27 cellular contexts compared by ENCODE assay signal in genomic region chr13:99326012-99326411, GRCh38. TPM values are rescaled to one million over a fixed set of nuclear protein-coding genes. Genes with fewer than 3 reads are reported as not detected.
DNase-seq lines count a peak whose midpoint lies in the region; ATAC-seq and TF ChIP-seq lines count a peak whose summit lies in the region.
"Had no signal": no experiment of that assay in that cellular context is flagged by ENCODE, and none has a peak within 500 bp of the region (broad histone marks: within the 10 kb centered on the region; RNA-seq: fewer than 3 reads in every experiment).

No MANE protein-coding gene starts in this region.

- peaks cover 18 to 46% (median 20%) of the 10 kb centered on the region in 3 donors for H3K36me3 Mint-ChIP-seq in CD8-positive, alpha-beta memory T cell
- peaks cover 58% of the 10 kb centered on the region for H3K36me3 Mint-ChIP-seq in activated T-helper 2 cell treated with anti-CD3 and anti-CD28 coated beads, Interferon-gamma antibody, Interleukin-2, Interleukin-4, amounts not matched to agents 10 μg/mL and 5 μg/mL and 100 μg/mL, durations not matched to agents 14 hours and 24 hours and 36 hours (ENCODE audit: low read depth)

- no peak overlapping the region for H2BK15ac ChIP-seq in mesendoderm (replicated peaks; ENCODE audit: low read depth)

- DNase-seq in CD8-positive, alpha-beta memory T cell, result no peak
- DNase-seq in activated T-helper 2 cell treated with anti-CD3 and anti-CD28 coated beads, Interferon-gamma antibody, Interleukin-2, Interleukin-4, amounts not matched to agents 10 μg/mL and 5 μg/mL and 100 μg/mL, durations not matched to agents 14 hours and 24 hours and 36 hours (ENCODE audit: low spot score), result no peak
- DNase-seq in uterus, result no peak
- no peak for DNase-seq in mesendoderm
- DNase-seq in spleen, result no peak
- DNase-seq: activated CD4-positive, alpha-beta T cell treated with anti-CD3 and anti-CD28 coated beads, Interleukin-2, amount 50 U/mL, for 48 hours; amygdala; Calu3; dorsolateral prefrontal cortex; foreskin keratinocyte; hypothalamus; mammary epithelial cell; NCI-H1092; NCI-H2029 treated with DMSO at 0.1 percent for 48 hours; NCI-H446 treated with DMSO at 0.1 percent for 48 hours; NK-92 treated with Interleukin-12 subunit alpha and Interleukin-12 subunit beta, amount 100 ng/mL, for 24 hours; stimulated activated CD4-positive, alpha-beta T cell treated with anti-CD3 and anti-CD28 coated beads, Interleukin-1b, Interleukin-23, amount 100 ng/mL, for 48 hours; stimulated activated naive CD8-positive, alpha-beta T cell treated with anti-CD3 and anti-CD28 coated beads, Interleukin-15, Interleukin-2, amounts not matched to agents 100 U/mL and 50 U/mL, for 24 hours; transverse colon had no signal

- TF ChIP-seq POLR2A in uterus (IDR thresholded peaks at IDR 0.05), result no peak
- no peak for TF ChIP-seq POLR2A in spleen (IDR thresholded peaks at IDR 0.05)

- peak overlapping the region in 2 of 11 experiments; percentile 32 to 39; a peak in 1 of 22 replicates for H3K27ac ChIP-seq in BLaER1 treated with 17β-estradiol and CSF1 and Interleukin-3, amounts not matched to agents 10 nM and 100 nM
- H3K27ac ChIP-seq in CD8-positive, alpha-beta memory T cell (ENCODE audit: low read depth, low read length), result no peak overlapping the region
- H3K27ac ChIP-seq in KMS-11 (no peak overlapping the region), uterus (no peak overlapping the region), mesendoderm (ENCODE audit: low read depth, low read length) (no peak overlapping the region), spleen (no peak overlapping the region)
- H3K27ac ChIP-seq: cardiac muscle cell, dorsolateral prefrontal cortex, epithelial cell of prostate, foreskin keratinocyte, RWPE1, transverse colon had no signal

- no peaks in the 10 kb centered on the region for H3K79me1 ChIP-seq in mesendoderm (ENCODE audit: low read length)

- ATAC-seq in GM21423 (IDR thresholded peaks at IDR 0.05; ENCODE audit: unreplicated experiment), result no peak
- ATAC-seq: SK-N-SH treated with all-trans-retinoic acid at 6 μM for 48 hours had no signal

- H4K20me1 ChIP-seq in BLaER1 treated with 17β-estradiol and CSF1 and Interleukin-3, amounts not matched to agents 10 nM and 100 nM, result no peaks in the 10 kb centered on the region; a peak in 1 of 22 replicates
- no peaks in the 10 kb centered on the region for H4K20me1 ChIP-seq in KMS-11 (ENCODE audit: insufficient read depth)

- no peak for TF ChIP-seq CTCF in KMS-11 (conservative IDR thresholded peaks at IDR 0.05; ENCODE audit: low read depth, low read length)
- no peak for TF ChIP-seq CTCF in uterus (IDR thresholded peaks at IDR 0.05)
- TF ChIP-seq CTCF in spleen (IDR thresholded peaks at IDR 0.05 in 8 of 11, conservative IDR thresholded peaks at IDR 0.05 in 3 of 11), result no peak

- no peak overlapping the region for H2BK5ac ChIP-seq in mesendoderm (ENCODE audit: low read length)

- H4K8ac ChIP-seq in mesendoderm (ENCODE audit: low read depth, low read length), result no peak overlapping the region

- H3K9ac ChIP-seq in BLaER1 treated with 17β-estradiol and CSF1 and Interleukin-3, amounts not matched to agents 10 nM and 100 nM, result no peak overlapping the region
- H3K9ac ChIP-seq in KMS-11, result no peak overlapping the region
- H3K9ac ChIP-seq in mesendoderm (ENCODE audit: low read length), result no peak overlapping the region

- H3K4me1 Mint-ChIP-seq in CD8-positive, alpha-beta memory T cell, result peaks cover 67 to 88% (median 84%) of the 10 kb centered on the region in 3 donors
- peaks cover 54% of the 10 kb centered on the region for H3K4me1 Mint-ChIP-seq in activated T-helper 2 cell treated with anti-CD3 and anti-CD28 coated beads, Interferon-gamma antibody, Interleukin-2, Interleukin-4, amounts not matched to agents 10 μg/mL and 5 μg/mL and 100 μg/mL, durations not matched to agents 14 hours and 24 hours and 36 hours (ENCODE audit: low read depth)

- H3K4me3 ChIP-seq in BLaER1 treated with 17β-estradiol and CSF1 and Interleukin-3, amounts not matched to agents 10 nM and 100 nM, result no peak overlapping the region
- no peak overlapping the region for H3K4me3 ChIP-seq in CD8-positive, alpha-beta memory T cell (ENCODE audit: low read length)
- H3K4me3 ChIP-seq in KMS-11 (IDR thresholded peaks at IDR 0.05; ENCODE audit: insufficient read depth, low read depth, low read length) (no peak overlapping the region), uterus (no peak overlapping the region), mesendoderm (ENCODE audit: low read length) (no peak overlapping the region), spleen (no peak overlapping the region)
- H3K4me3 ChIP-seq: cardiac muscle cell, dorsolateral prefrontal cortex, transverse colon had no signal

- H3K18ac ChIP-seq in mesendoderm (ENCODE audit: low read length), result no peak overlapping the region

- CTCF ChIA-PET in CD8-positive, alpha-beta memory T cell (lab: Charles Lee), result interaction anchor here (0.9 to 2.3 kb wide), 2 partner anchors 10 to 44 kb away, joined by 3 to 7 read pairs; no protein-coding TSS in a partner anchor

- H2BK120ac ChIP-seq in mesendoderm (ENCODE audit: low read depth, low read length), result no peak overlapping the region

- no peaks in the 10 kb centered on the region for H3K9me3 Mint-ChIP-seq in CD8-positive, alpha-beta memory T cell
- peaks cover 5% of the 10 kb centered on the region for H3K9me3 Mint-ChIP-seq in activated T-helper 2 cell treated with anti-CD3 and anti-CD28 coated beads, Interferon-gamma antibody, Interleukin-2, Interleukin-4, amounts not matched to agents 10 μg/mL and 5 μg/mL and 100 μg/mL, durations not matched to agents 14 hours and 24 hours and 36 hours
- H3K9me3 Mint-ChIP-seq: nephron had no signal

- peaks cover 36 to 85% (median 77%) of the 10 kb centered on the region in 11 experiments for H3K36me3 ChIP-seq in BLaER1 treated with 17β-estradiol and CSF1 and Interleukin-3, amounts not matched to agents 10 nM and 100 nM
- H3K36me3 ChIP-seq in CD8-positive, alpha-beta memory T cell (ENCODE audit: insufficient read depth, low read length), result peaks cover 4% of the 10 kb centered on the region
- H3K36me3 ChIP-seq in KMS-11 (ENCODE audit: insufficient read depth) (no peaks in the 10 kb centered on the region), uterus (no peaks in the 10 kb centered on the region), mesendoderm (ENCODE audit: control insufficient read depth, insufficient read depth, low read length) (no peaks in the 10 kb centered on the region), spleen (peaks cover 0 to 47% (median 7%) of the 10 kb centered on the region in 6 donors)
- H3K36me3 ChIP-seq: cardiac muscle cell had no signal

- H3K27me3 Mint-ChIP-seq in CD8-positive, alpha-beta memory T cell, result no peaks in the 10 kb centered on the region
- H3K27me3 Mint-ChIP-seq in activated T-helper 2 cell treated with anti-CD3 and anti-CD28 coated beads, Interferon-gamma antibody, Interleukin-2, Interleukin-4, amounts not matched to agents 10 μg/mL and 5 μg/mL and 100 μg/mL, durations not matched to agents 14 hours and 24 hours and 36 hours (ENCODE audit: low read depth), result no peaks in the 10 kb centered on the region

- H3K4me1 ChIP-seq in BLaER1 treated with 17β-estradiol and CSF1 and Interleukin-3, amounts not matched to agents 10 nM and 100 nM, result peaks cover 11 to 58% (median 51%) of the 10 kb centered on the region in 10 experiments; a peak in 19 of 20 replicates
- H3K4me1 ChIP-seq in CD8-positive, alpha-beta memory T cell (ENCODE audit: insufficient read depth, low read length), result peaks cover 59% of the 10 kb centered on the region
- peaks cover 33% of the 10 kb centered on the region for H3K4me1 ChIP-seq in KMS-11 (ENCODE audit: low read depth, poor library complexity, severe bottlenecking)
- H3K4me1 ChIP-seq in uterus, result no peaks in the 10 kb centered on the region
- H3K4me1 ChIP-seq in mesendoderm (ENCODE audit: control insufficient read depth, low read depth, low read length), result no peaks in the 10 kb centered on the region
- peaks cover 10 to 66% (median 43%) of the 10 kb centered on the region in 6 donors for H3K4me1 ChIP-seq in spleen

- POLR2A ChIA-PET in CD8-positive, alpha-beta memory T cell (lab: Charles Lee), result interaction anchor here (1.2 kb wide), 1 partner anchor 26 kb away, joined by 4 read pairs; no protein-coding TSS in a partner anchor

- intact Hi-C loops in activated T-helper 2 cell treated with anti-CD3 and anti-CD28 coated beads, Interferon-gamma antibody, Interleukin-2, Interleukin-4, amounts not matched to agents 10 μg/mL and 5 μg/mL and 100 μg/mL, durations not matched to agents 14 hours and 24 hours and 36 hours (cut with micrococcal nuclease), result no loop called here
- intact Hi-C loops in uterus (cut with DNase I; ENCODE audit: low total_unique reads), result no loop called here
- intact Hi-C loops in spleen (cut with DNase I; ENCODE audit: low total_unique reads), result no loop called here

- H3K4me2 ChIP-seq in BLaER1 treated with 17β-estradiol and CSF1 and Interleukin-3, amounts not matched to agents 10 nM and 100 nM, result peak overlapping the region in 7 of 11 experiments; percentile 13 to 93 (median 76); a peak in 12 of 22 replicates
- peak overlapping the region; percentile 45; the same call in 1 of the 2 replicates for H3K4me2 ChIP-seq in KMS-11
- H3K4me2 ChIP-seq in mesendoderm (ENCODE audit: low read length), result no peak overlapping the region

- H3K56ac ChIP-seq in mesendoderm (ENCODE audit: low read length), result no peak overlapping the region

- H3K4me3 Mint-ChIP-seq in CD8-positive, alpha-beta memory T cell, result peak overlapping the region in 4 of 7 donors; percentile 19 to 41 (median 34)
- H3K4me3 Mint-ChIP-seq in activated T-helper 2 cell treated with anti-CD3 and anti-CD28 coated beads, Interferon-gamma antibody, Interleukin-2, Interleukin-4, amounts not matched to agents 10 μg/mL and 5 μg/mL and 100 μg/mL, durations not matched to agents 14 hours and 24 hours and 36 hours (ENCODE audit: low read depth), result no peak overlapping the region
- H3K4me3 Mint-ChIP-seq: nephron had no signal

- no peak overlapping the region for H2AK5ac ChIP-seq in mesendoderm (ENCODE audit: low read length)

- H3K9me3 ChIP-seq in BLaER1 treated with 17β-estradiol and CSF1 and Interleukin-3, amounts not matched to agents 10 nM and 100 nM (replicated peaks in 1 of 11), result peaks cover 0 to 5% (median 0%) of the 10 kb centered on the region in 11 experiments; a peak in 2 of 22 replicates
- no peaks in the 10 kb centered on the region for H3K9me3 ChIP-seq in CD8-positive, alpha-beta memory T cell (ENCODE audit: low read length)
- H3K9me3 ChIP-seq in uterus, result no peaks in the 10 kb centered on the region
- H3K9me3 ChIP-seq in spleen, result no peaks in the 10 kb centered on the region
- H3K9me3 ChIP-seq: transverse colon had no signal

- H3K4ac ChIP-seq in mesendoderm (ENCODE audit: low read depth, low read length), result no peak overlapping the region

- H3K79me2 ChIP-seq in KMS-11 (ENCODE audit: insufficient read depth, low read depth) (no peaks in the 10 kb centered on the region), mesendoderm (ENCODE audit: control insufficient read depth, insufficient read depth, low read length) (no peaks in the 10 kb centered on the region)

- H4K5ac ChIP-seq in mesendoderm (ENCODE audit: low read length), result no peak overlapping the region

- no peaks in the 10 kb centered on the region for H3K27me3 ChIP-seq in BLaER1 treated with 17β-estradiol and CSF1 and Interleukin-3, amounts not matched to agents 10 nM and 100 nM
- H3K27me3 ChIP-seq in CD8-positive, alpha-beta memory T cell (ENCODE audit: insufficient read depth, low read length, poor library complexity, severe bottlenecking), result no peaks in the 10 kb centered on the region
- H3K27me3 ChIP-seq in KMS-11 (ENCODE audit: insufficient read depth, low read depth) (no peaks in the 10 kb centered on the region), uterus (no peaks in the 10 kb centered on the region), mesendoderm (ENCODE audit: insufficient read depth, low read length, poor library complexity) (no peaks in the 10 kb centered on the region), spleen (replicated peaks in 1 of 7) (no peaks in the 10 kb centered on the region)
- H3K27me3 ChIP-seq: cardiac muscle cell, dorsolateral prefrontal cortex, foreskin keratinocyte, transverse colon had no signal

- H3K27ac Mint-ChIP-seq in CD8-positive, alpha-beta memory T cell, result peak overlapping the region in 7 of 8 donors; percentile 52 to 98 (median 73)
- H3K27ac Mint-ChIP-seq in activated T-helper 2 cell treated with anti-CD3 and anti-CD28 coated beads, Interferon-gamma antibody, Interleukin-2, Interleukin-4, amounts not matched to agents 10 μg/mL and 5 μg/mL and 100 μg/mL, durations not matched to agents 14 hours and 24 hours and 36 hours, result peak overlapping the region; percentile 56
- H3K27ac Mint-ChIP-seq: nephron had no signal

- H2AFZ ChIP-seq in KMS-11 (ENCODE audit: low read depth), result no peak overlapping the region

- H3K23ac ChIP-seq in mesendoderm (ENCODE audit: low read length), result no peak overlapping the region

RNA-seq across cellular contexts. Expression of gene GPR183, which starts 18.8 kb away (rescaled TPM):
- total RNA-seq in CD8-positive, alpha-beta memory T cell, result 10 to 100 TPM; 61.5 to 62.8 TPM
- polyA plus RNA-seq in CD8-positive, alpha-beta memory T cell, result 232 TPM
- total RNA-seq in activated T-helper 2 cell treated with anti-CD3 and anti-CD28 coated beads, Interferon-gamma antibody, Interleukin-2, Interleukin-4, amounts not matched to agents 10 μg/mL and 5 μg/mL and 100 μg/mL, durations not matched to agents 14 hours and 24 hours and 36 hours, result 143 and 147 TPM in 2 replicates
- total RNA-seq in uterus, result 10 to 100 TPM in 1 of 4 donors, 1 to 10 TPM in 3; 2.0 to 10.8 (median 3.8) TPM
- 0.01 TPM for polyA plus RNA-seq in mesendoderm (2013, experiment 1 of 2)
- polyA plus RNA-seq in mesendoderm (2013, experiment 2 of 2), result 0.01 TPM
- total RNA-seq in spleen, result 10 to 100 TPM; 29.1 to 83.6 (median 53.4) TPM
- polyA plus RNA-seq in spleen, result 10 to 100 TPM; 56.0 to 68.0 (median 60.6) TPM
- total RNA-seq: Calu3, foreskin keratinocyte, mammary epithelial cell had no signal
- polyA plus RNA-seq: foreskin keratinocyte, mammary epithelial cell had no signal
